In genomic region chr6:27241443-27241842, GRCh38 we compare ENCODE assay signal across 16 cellular contexts.
A peak's percentile ranks its signal among the peaks of the same experiment; 100 is the strongest.
DNase-seq lines count a peak whose midpoint lies in the region; ATAC-seq and TF ChIP-seq lines count a peak whose summit lies in the region.
"Had no signal": no experiment of that assay in that cellular context is flagged by ENCODE, and none has a peak within 500 bp of the region (broad histone marks: within the 10 kb centered on the region; RNA-seq: fewer than 3 reads in every experiment).

No MANE protein-coding gene starts in this region.

- CTCF ChIA-PET in HEK293 (lab: Yijun Ruan, JAX) = no interaction called here

- no peak for TF ChIP-seq CTCF in HEK293 (tag by site-specific recombination; IDR thresholded peaks at IDR 0.05)
- no peak for TF ChIP-seq CTCF in RWPE2 (IDR thresholded peaks at IDR 0.05; ENCODE audit: poor library complexity, severe bottlenecking)

- peak; percentile 12 for DNase-seq in NCI-H2227 treated with DMSO at 0.1 percent for 48 hours (lab: John Stamatoyannopoulos, UW)
- DNase-seq in NCI-H2227 (lab: John Stamatoyannopoulos, UW; ENCODE audit: unreplicated experiment) = no peak
- no peak for DNase-seq in RWPE2 (ENCODE audit: low spot score)
- no peak for DNase-seq in NCI-H2107 (lab: John Stamatoyannopoulos, UW)
- DNase-seq in activated CD4-positive, alpha-beta T cell treated with anti-CD3 and anti-CD28 coated beads for 48 hours = no peak
- no peak for DNase-seq in caudate nucleus (lab: John Stamatoyannopoulos, UW)
- DNase-seq: ACHN; Calu3; CD4-positive, CD25-positive, alpha-beta regulatory T cell; DMS 273 treated with DMSO at 0.1 percent for 48 hours; H9; HFFc6 had no signal

- no peaks in the 10 kb centered on the region for H3K36me3 ChIP-seq in HEK293 (ENCODE audit: control insufficient read depth in 2 of 2, insufficient read depth in 1 of 2, low read length in 2 of 2)
- no peaks in the 10 kb centered on the region for H3K36me3 ChIP-seq in RWPE2 (ENCODE audit: low read depth)
- H3K36me3 ChIP-seq: BLaER1 treated with 17β-estradiol and CSF1 and Interleukin-3, amounts not matched to agents 10 nM and 100 nM had no signal

- no peaks in the 10 kb centered on the region for H3K27me3 ChIP-seq in RWPE2 (ENCODE audit: insufficient read depth, poor library complexity, severe bottlenecking)

- no peak overlapping the region for H3K27ac ChIP-seq in HEK293 (ENCODE audit: extremely low read depth, low read depth, low read length)
- no peak overlapping the region for H3K27ac ChIP-seq in RWPE2 (ENCODE audit: poor library complexity, severe bottlenecking)
- H3K27ac ChIP-seq in caudate nucleus (ENCODE audit: low read depth, low read length) = no peak overlapping the region
- H3K27ac ChIP-seq: BLaER1 treated with 17β-estradiol and CSF1 and Interleukin-3, amounts not matched to agents 10 nM and 100 nM had no signal

- H3K4me3 ChIP-seq in HEK293 (ENCODE audit: low read depth, low read length) (no peak overlapping the region), RWPE2 (ENCODE audit: severe bottlenecking) (no peak overlapping the region)
- H3K4me3 ChIP-seq: BLaER1 treated with 17β-estradiol and CSF1 and Interleukin-3, amounts not matched to agents 10 nM and 100 nM; GM12878; GM23338 had no signal

- no peaks in the 10 kb centered on the region for H3K4me1 ChIP-seq in HEK293 (ENCODE audit: control insufficient read depth, insufficient read depth, low read length)
- no peaks in the 10 kb centered on the region for H3K4me1 ChIP-seq in RWPE2 (ENCODE audit: insufficient read depth, poor library complexity, severe bottlenecking)
- H3K4me1 ChIP-seq: BLaER1 treated with 17β-estradiol and CSF1 and Interleukin-3, amounts not matched to agents 10 nM and 100 nM had no signal

- H3K9me3 ChIP-seq in HEK293 (ENCODE audit: control insufficient read depth, insufficient read depth, low read depth, low read length) (no peaks in the 10 kb centered on the region), RWPE2 (ENCODE audit: severe bottlenecking) (no peaks in the 10 kb centered on the region)

- ATAC-seq in RWPE2 (ENCODE audit: low read depth) = peak; percentile 8; the same call in 1 of the 3 replicates
- ATAC-seq: GM12878, GM23338 had no signal

- POLR2A ChIA-PET in HEK293 (lab: Yijun Ruan, JAX) = no interaction called here

TF ChIP-seq in HEK293, 187 proteins besides CTCF, POLR2A, EP300 and RAD21 (continues in another document):
- TF ChIP-seq ZBTB10 (tag by site-specific recombination; IDR thresholded peaks at IDR 0.05) (no peak), ATF2 (tag by site-specific recombination; IDR thresholded peaks at IDR 0.05; ENCODE audit: low read depth) (no peak), KLF1 (tag by site-specific recombination; IDR thresholded peaks at IDR 0.05) (peak; percentile 23; the same call in 1 of the 2 replicates), ZBTB17 (tag by site-specific recombination; IDR thresholded peaks at IDR 0.05) (0 out of 2 replicates have a peak, but pooled peaks have one; percentile 32), IKZF3 (tag by site-specific recombination; IDR thresholded peaks at IDR 0.05) (peak; percentile 56; the same call in 1 of the 2 replicates), HIC1 (tag by site-specific recombination; IDR thresholded peaks at IDR 0.05) (no peak), SCRT2 (tag by site-specific recombination; IDR thresholded peaks at IDR 0.05) (peak; percentile 35; the same call in 1 of the 2 replicates), SETDB1 (IDR thresholded peaks at IDR 0.05; ENCODE audit: insufficient read length, low read length) (peak; percentile 91), WT1 (tag by site-specific recombination; IDR thresholded peaks at IDR 0.05) (peak; percentile 100), KLF17 (tag by site-specific recombination; IDR thresholded peaks at IDR 0.05) (peak; percentile 87), ZNF785 (tag by site-specific recombination; IDR thresholded peaks at IDR 0.05) (no peak), ZNF843 (tag by site-specific recombination; IDR thresholded peaks at IDR 0.05) (peak; percentile 85), ZNF274 (IDR thresholded peaks at IDR 0.05; ENCODE audit: low read length) (no peak), ZNF274 (tag by site-specific recombination; IDR thresholded peaks at IDR 0.05; ENCODE audit: borderline replicate concordance) (no peak), ZNF366 (tag by site-specific recombination; conservative IDR thresholded peaks at IDR 0.05) (0 out of 2 replicates have a peak, but pooled peaks have one; percentile 23), ZFP41 (tag by site-specific recombination; IDR thresholded peaks at IDR 0.05; ENCODE audit: borderline replicate concordance) (no peak), PATZ1 (tag by site-specific recombination; IDR thresholded peaks at IDR 0.05) (no peak)
